11 cellular contexts compared by ENCODE assay signal in the genomic region with DNA sequence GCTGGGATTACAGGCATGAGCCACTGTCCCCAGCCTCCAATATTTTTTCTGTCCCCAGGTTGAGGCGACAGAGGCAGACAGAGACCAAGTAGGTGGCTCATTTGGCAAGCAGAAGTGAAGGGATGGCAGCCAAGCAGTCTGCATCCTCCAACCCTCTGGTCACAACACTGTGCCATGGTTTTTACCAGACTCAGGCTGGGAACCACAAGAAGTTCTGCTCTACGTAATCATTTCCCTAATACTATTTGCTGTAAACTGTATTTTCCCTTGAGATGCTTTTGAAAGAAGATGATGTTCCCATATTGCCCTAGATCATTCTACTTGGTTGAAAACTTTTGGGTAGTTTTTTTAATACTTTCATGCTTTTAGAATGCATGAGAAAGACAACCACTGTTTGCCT. TPM values are rescaled to one million over a fixed set of nuclear protein-coding genes. Genes with fewer than 3 reads are reported as not detected.
DNase-seq lines count a peak whose midpoint lies in the region; ATAC-seq and TF ChIP-seq lines count a peak whose summit lies in the region.
"Had no signal": no experiment of that assay in that cellular context is flagged by ENCODE, and none has a peak within 500 bp of the region (broad histone marks: within the 10 kb centered on the region; RNA-seq: fewer than 3 reads in every experiment).

No MANE protein-coding gene starts in this region.

- H3K27ac ChIP-seq in BLaER1 treated with 17β-estradiol and CSF1 and Interleukin-3, amounts not matched to agents 10 nM and 100 nM, result peak overlapping the region in 3 of 11 experiments; percentile 14 to 29 (median 20); a peak in 2 of 22 replicates
- no peak overlapping the region for H3K27ac ChIP-seq in gastrocnemius medialis
- no peak overlapping the region for H3K27ac ChIP-seq in body of pancreas
- H3K27ac ChIP-seq: SJSA1 had no signal

- H3K4me3 ChIP-seq in BLaER1 treated with 17β-estradiol and CSF1 and Interleukin-3, amounts not matched to agents 10 nM and 100 nM, result no peak overlapping the region
- H3K4me3 ChIP-seq in gastrocnemius medialis (no peak overlapping the region), body of pancreas (no peak overlapping the region)
- H3K4me3 ChIP-seq: SJSA1 had no signal

- ATAC-seq in GM18868 (IDR thresholded peaks at IDR 0.05; ENCODE audit: unreplicated experiment) (peak; percentile 23), HG02610 (IDR thresholded peaks at IDR 0.05; ENCODE audit: unreplicated experiment) (peak; percentile 45), HG03571 (IDR thresholded peaks at IDR 0.05; ENCODE audit: unreplicated experiment) (peak; percentile 53), gastrocnemius medialis (no peak), body of pancreas (no peak)

- no peaks in the 10 kb centered on the region for H3K36me3 ChIP-seq in BLaER1 treated with 17β-estradiol and CSF1 and Interleukin-3, amounts not matched to agents 10 nM and 100 nM
- H3K36me3 ChIP-seq in gastrocnemius medialis (no peaks in the 10 kb centered on the region), body of pancreas (replicated peaks in 1 of 2; ENCODE audit: insufficient read depth in 1 of 2, low read depth in 2 of 2) (no peaks in the 10 kb centered on the region)
- H3K36me3 ChIP-seq: SJSA1 had no signal

- no peaks in the 10 kb centered on the region for H4K20me1 ChIP-seq in BLaER1 treated with 17β-estradiol and CSF1 and Interleukin-3, amounts not matched to agents 10 nM and 100 nM

- peaks cover 51 to 66% (median 55%) of the 10 kb centered on the region in 10 experiments for H3K4me1 ChIP-seq in BLaER1 treated with 17β-estradiol and CSF1 and Interleukin-3, amounts not matched to agents 10 nM and 100 nM
- H3K4me1 ChIP-seq in gastrocnemius medialis (no peaks in the 10 kb centered on the region), body of pancreas (peaks cover 22% of the 10 kb centered on the region)

- DNase-seq in cardiac septum (ENCODE audit: low spot score) (no peak), gastrocnemius medialis (no peak), body of pancreas (no peak)
- no peak for DNase-seq in activated CD4-positive, CD25-positive, alpha-beta regulatory T cell treated with anti-CD3 and anti-CD28 coated beads, Interleukin-2, amount 50 U/mL, for 72 hours
- DNase-seq: DMS79 treated with DMSO at 0.1 percent for 48 hours, NCI-H2171 had no signal

- no peak overlapping the region for H3K9ac ChIP-seq in BLaER1 treated with 17β-estradiol and CSF1 and Interleukin-3, amounts not matched to agents 10 nM and 100 nM

- intact Hi-C loops in cardiac septum (cut with DNase I), result no loop called here
- intact Hi-C loops in gastrocnemius medialis (cut with DNase I; ENCODE audit: low total_unique reads), result no loop called here
- intact Hi-C loops in body of pancreas (cut with DNase I), result no loop called here

- in situ Hi-C loops in gastrocnemius medialis (cut with MboI; ENCODE audit: low sequenced_read_pairs in 4 of 4), result no loop called here

- H3K27me3 ChIP-seq in BLaER1 treated with 17β-estradiol and CSF1 and Interleukin-3, amounts not matched to agents 10 nM and 100 nM, result no peaks in the 10 kb centered on the region; a peak in 1 of 22 replicates
- H3K27me3 ChIP-seq in gastrocnemius medialis (no peaks in the 10 kb centered on the region), body of pancreas (no peaks in the 10 kb centered on the region)
- H3K27me3 ChIP-seq: SJSA1 had no signal

- TF ChIP-seq POLR2A in gastrocnemius medialis (IDR thresholded peaks at IDR 0.05), result no peak
- no peak for TF ChIP-seq POLR2A in body of pancreas (IDR thresholded peaks at IDR 0.05)

- peaks cover 0 to 32% (median 25%) of the 10 kb centered on the region in 11 experiments; a peak in 20 of 22 replicates for H3K9me3 ChIP-seq in BLaER1 treated with 17β-estradiol and CSF1 and Interleukin-3, amounts not matched to agents 10 nM and 100 nM (replicated peaks in 1 of 11)
- H3K9me3 ChIP-seq in gastrocnemius medialis (no peaks in the 10 kb centered on the region), body of pancreas (no peaks in the 10 kb centered on the region)
- H3K9me3 ChIP-seq: SJSA1 had no signal

- no peak for TF ChIP-seq CTCF in gastrocnemius medialis (IDR thresholded peaks at IDR 0.05 in 4 of 5, conservative IDR thresholded peaks at IDR 0.05 in 1 of 5)
- TF ChIP-seq CTCF in body of pancreas (IDR thresholded peaks at IDR 0.05), result no peak

- WGBS in body of pancreas, 2 donors, result 85 to 96% methylated on average over 2 of the region's 2 CpGs

- peak overlapping the region; percentile 56 to 95 (median 73); a peak in 20 of 22 replicates for H3K4me2 ChIP-seq in BLaER1 treated with 17β-estradiol and CSF1 and Interleukin-3, amounts not matched to agents 10 nM and 100 nM

RNA-seq across cellular contexts. Expression of gene PTTG1, which starts 40.5 kb away (rescaled TPM):
- total RNA-seq in cardiac septum (1.0 TPM), gastrocnemius medialis (10 to 100 TPM in 2 of 4 donors, 1 to 10 TPM in 2; 1.1 to 18.1 (median 11.4) TPM), body of pancreas (1 to 10 TPM; 5.7 to 6.6 TPM)

RNA-seq across cellular contexts. Expression of gene SLU7, which starts 43.3 kb away (rescaled TPM):
- total RNA-seq in cardiac septum (50.5 TPM), gastrocnemius medialis (100 to 1,000 TPM in 1 of 4 donors, 10 to 100 TPM in 3; 61.4 to 103 (median 87.2) TPM), body of pancreas (10 to 100 TPM; 18.8 to 42.8 TPM)

Comparison
In these comparisons a context has a peak if more than half of its experiments do, and no peak if none do; other contexts are left out.
1. ATAC-seq: peak in GM18868 (single experiment), HG02610 (single experiment) and HG03571 (single experiment); none in gastrocnemius medialis (0 of 2) and body of pancreas (single experiment).